In genomic region chr10:3427316-3427715, GRCh38 we compare ENCODE assay signal across 1 cellular context.
TF ChIP-seq lines count a peak whose summit lies in the region.

No MANE protein-coding gene starts in this region.

TF ChIP-seq in IMR-90, 13 proteins besides CTCF, POLR2A, EP300 and RAD21:
- no peak for TF ChIP-seq FOS (IDR thresholded peaks at IDR 0.05; ENCODE audit: low read depth, low read length)
- TF ChIP-seq MAFK (IDR thresholded peaks at IDR 0.05; ENCODE audit: low read depth, low read length): no peak
- TF ChIP-seq ELK1 (IDR thresholded peaks at IDR 0.05; ENCODE audit: borderline replicate concordance, low read depth, low read length): no peak
